In genomic region chr6:139743629-139744028, GRCh38 we compare ENCODE assay signal across 15 cellular contexts.
DNase-seq lines count a peak whose midpoint lies in the region; ATAC-seq and TF ChIP-seq lines count a peak whose summit lies in the region.
"Had no signal": no experiment of that assay in that cellular context is flagged by ENCODE, and none has a peak within 500 bp of the region (broad histone marks: within the 10 kb centered on the region; RNA-seq: fewer than 3 reads in every experiment).

No MANE protein-coding gene starts in this region.

- H3K9me3 ChIP-seq in aorta (ENCODE audit: control insufficient read depth, low read length): no peaks in the 10 kb centered on the region
- no peaks in the 10 kb centered on the region for H3K9me3 ChIP-seq in suprapubic skin

- POLR2A ChIA-PET in T-cell (lab: Charles Lee): no interaction called here

- H3K36me3 ChIP-seq in aorta (ENCODE audit: control insufficient read depth in 1 of 2, insufficient read depth in 2 of 2, low read length in 1 of 2) (no peaks in the 10 kb centered on the region), suprapubic skin (no peaks in the 10 kb centered on the region)

- no peak overlapping the region for H3K27ac ChIP-seq in aorta (ENCODE audit: low read depth in 1 of 2, low read length in 2 of 2)
- H3K27ac ChIP-seq in suprapubic skin: no peak overlapping the region
- H3K27ac ChIP-seq: 22Rv1 had no signal

- peaks cover 0 to 3% of the 10 kb centered on the region in 2 donors for H3K27me3 Mint-ChIP-seq in T-cell

- H3K4me3 ChIP-seq in aorta (ENCODE audit: low read length in 2 of 2) (no peak overlapping the region), suprapubic skin (no peak overlapping the region)

- WGBS in aorta, 2 donors: 2 to 3% methylated on average over 1 of the region's 1 CpG
- 58% methylated on average over 1 of the region's 1 CpG for WGBS in suprapubic skin

- TF ChIP-seq CTCF in suprapubic skin (IDR thresholded peaks at IDR 0.05): no peak

- H3K9me3 Mint-ChIP-seq in T-cell: no peaks in the 10 kb centered on the region

- peak; percentile 29 for ATAC-seq in aorta (ENCODE audit: low FRiP score)
- no peak for ATAC-seq in T-cell (replicated peaks in 1 of 4)

- no peaks in the 10 kb centered on the region for H3K36me3 Mint-ChIP-seq in T-cell
- H3K36me3 Mint-ChIP-seq: activated naive CD8-positive, alpha-beta T cell had no signal

- CTCF ChIA-PET in T-cell (lab: Charles Lee): no interaction called here

- no peak overlapping the region for H3K27ac Mint-ChIP-seq in T-cell
- H3K27ac Mint-ChIP-seq: activated naive CD8-positive, alpha-beta T cell had no signal

- no peaks in the 10 kb centered on the region for H3K27me3 ChIP-seq in aorta (ENCODE audit: control insufficient read depth in 1 of 2, insufficient read depth in 2 of 2, low read length in 1 of 2)
- no peaks in the 10 kb centered on the region for H3K27me3 ChIP-seq in suprapubic skin

- intact Hi-C loops in aorta (cut with DNase I): no loop called here

- H3K4me1 ChIP-seq in aorta (ENCODE audit: control insufficient read depth in 1 of 2, insufficient read depth in 2 of 2, low read length in 2 of 2) (peaks cover 0 to 4% of the 10 kb centered on the region in 2 donors), suprapubic skin (peaks cover 4% of the 10 kb centered on the region)

- TF ChIP-seq POLR2A in suprapubic skin (IDR thresholded peaks at IDR 0.05): no peak

- DNase-seq in DMS53 (lab: John Stamatoyannopoulos, UW) (peak; percentile 1), DMS53 treated with DMSO at 0.1 percent for 48 hours (lab: John Stamatoyannopoulos, UW; ENCODE audit: unreplicated experiment) (no peak), T47D (ENCODE audit: low read depth in 1 of 2, low spot score in 1 of 2) (peak; percentile 18 to 41), kidney tubule cell (ENCODE audit: low spot score) (peak; percentile 94), aorta (no peak), T-cell (no peak), suprapubic skin (ENCODE audit: low spot score in 2 of 2) (no peak)
- DNase-seq in activated CD8-positive, alpha-beta memory T cell treated with anti-CD3 and anti-CD28 coated beads, Interleukin-2, amount 50 U/mL, for 48 hours: no peak
- DNase-seq: activated CD4-positive, alpha-beta T cell treated with anti-CD3 and anti-CD28 coated beads, Interleukin-2, amount 50 U/mL, for 1 hour; glutamatergic neuron; NCI-H2171; SHP77 treated with DMSO at 0.1 percent for 48 hours; stimulated activated CD4-positive, alpha-beta T cell treated with anti-CD3 and anti-CD28 coated beads, Interleukin-2, amount 100 ng/mL, for 48 hours had no signal

- H3K4me1 Mint-ChIP-seq in T-cell: no peaks in the 10 kb centered on the region

- H3K4me3 Mint-ChIP-seq in T-cell: no peak overlapping the region
- H3K4me3 Mint-ChIP-seq: activated naive CD8-positive, alpha-beta T cell had no signal

- in situ Hi-C loops in T47D (cut with HindIII; ENCODE audit: low pct_unique_long_range_greater_than_20kb, low sequenced_read_pairs): no loop called here

- TF ChIP-seq EP300 in suprapubic skin (IDR thresholded peaks at IDR 0.05): no peak

Comparison
In these comparisons a context has a peak if more than half of its experiments do, and no peak if none do; other contexts are left out.
1. DNase-seq: peak in DMS53 (single experiment), T47D (2 of 2) and kidney tubule cell (single experiment); none in DMS53 treated with DMSO at 0.1 percent for 48 hours (single experiment), aorta (0 of 2), activated CD8-positive, alpha-beta memory T cell treated with anti-CD3 and anti-CD28 coated beads, Interleukin-2, amount 50 U/mL, for 48 hours (single experiment), T-cell (0 of 34) and suprapubic skin (0 of 2).